10 cellular contexts compared by ENCODE assay signal in the genomic region with DNA sequence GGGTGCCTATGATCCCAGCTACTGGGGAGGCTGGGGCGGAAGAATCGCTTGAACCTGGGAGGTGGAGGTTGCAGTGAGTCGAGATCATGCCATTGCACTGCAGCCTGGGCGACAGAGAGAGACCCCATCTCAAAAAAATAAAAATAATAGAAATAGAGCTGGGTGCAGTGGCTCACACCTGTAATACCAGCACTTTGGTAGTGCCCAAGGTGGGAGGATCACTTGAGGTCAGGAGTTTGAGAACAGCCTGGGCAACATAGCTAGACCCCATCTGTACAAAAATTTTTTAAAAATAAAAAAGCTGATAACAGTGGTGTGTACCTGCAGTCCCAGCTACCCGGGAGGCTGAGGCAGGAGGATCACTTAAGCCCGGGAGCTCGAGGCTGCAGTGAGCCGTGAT. TPM values are rescaled to one million over a fixed set of nuclear protein-coding genes. Genes with fewer than 3 reads are reported as not detected.
DNase-seq lines count a peak whose midpoint lies in the region; ATAC-seq and TF ChIP-seq lines count a peak whose summit lies in the region.
"Not testable (repeated sequence)": the region's sequence is repeated elsewhere in the genome, so short reads cannot be mapped to it uniquely, and the experiment has no call there.
"Had no signal": no experiment of that assay in that cellular context is flagged by ENCODE, and none has a peak within 500 bp of the region (broad histone marks: within the 10 kb centered on the region; RNA-seq: fewer than 3 reads in every experiment).

No MANE protein-coding gene starts in this region.

- DNase-seq in Calu3; WTC11 (ENCODE audit: low spot score); activated naive CD4-positive, alpha-beta T cell treated with anti-CD3 and anti-CD28 coated beads, Interleukin-2, amount 10 ng/mL, durations not matched to agents 7 days and 5 days; left ventricle myocardium inferior; lower lobe of right lung; stimulated activated effector memory CD8-positive, alpha-beta T cell treated with anti-CD3 and anti-CD28 coated beads, Interleukin-12 subunit alpha, Interleukin-12 subunit beta, amount 100 ng/mL, for 72 hours (ENCODE audit: low spot score in 2 of 2); upper lobe of right lung: not testable (repeated sequence)

- CTCF ChIA-PET in Calu3 (lab: Charles Lee) (interaction anchor here (1.9 to 2.0 kb wide), 2 partner anchors 12 to 34 kb away, joined by 7 to 22 read pairs; no protein-coding TSS in a partner anchor), WTC11 (lab: Charles Lee) (interaction anchor here (0.8 to 1.0 kb wide), 2 partner anchors 35 to 37 kb away, joined by 3 read pairs; no protein-coding TSS in a partner anchor)
- CTCF ChIA-PET in activated naive CD4-positive, alpha-beta T cell treated with anti-CD3 and anti-CD28 coated beads, Interleukin-2, amount 10 ng/mL, durations not matched to agents 7 days and 5 days (lab: Charles Lee), result interaction anchor here (3.6 kb wide), 1 partner anchor 35 kb away, joined by 18 read pairs; no protein-coding TSS in a partner anchor

- H3K4me3 Mint-ChIP-seq in Calu3 (ENCODE audit: low read depth, unreplicated experiment); WTC11; activated naive CD4-positive, alpha-beta T cell treated with anti-CD3 and anti-CD28 coated beads, Interleukin-2, amount 10 ng/mL, durations not matched to agents 7 days and 5 days; stimulated activated effector memory CD8-positive, alpha-beta T cell treated with anti-CD3 and anti-CD28 coated beads, Interleukin-12 subunit alpha, Interleukin-12 subunit beta, amount 100 ng/mL, for 72 hours: not testable (repeated sequence)

- H3K9me3 ChIP-seq in left ventricle myocardium inferior (replicated peaks); lower lobe of right lung; upper lobe of right lung: not testable (repeated sequence)

- TF ChIP-seq CTCF in Calu3 (IDR thresholded peaks at IDR 0.05; ENCODE audit: unreplicated experiment); WTC11 (IDR thresholded peaks at IDR 0.05); left ventricle myocardium inferior (IDR thresholded peaks at IDR 0.05; ENCODE audit: borderline replicate concordance); lower lobe of right lung (IDR thresholded peaks at IDR 0.05); upper lobe of right lung (IDR thresholded peaks at IDR 0.05): not testable (repeated sequence)

- not testable (repeated sequence) for BruUV-seq in Calu3 (replicated peaks; lab: Mats Ljungman, UMichigan)

- H3K27ac Mint-ChIP-seq in Calu3 (ENCODE audit: unreplicated experiment), result peak overlapping the region; percentile 90
- not testable (repeated sequence) for H3K27ac Mint-ChIP-seq in WTC11
- H3K27ac Mint-ChIP-seq in activated naive CD4-positive, alpha-beta T cell treated with anti-CD3 and anti-CD28 coated beads, Interleukin-2, amount 10 ng/mL, durations not matched to agents 7 days and 5 days, result peak overlapping the region; percentile 15
- H3K27ac Mint-ChIP-seq in stimulated activated effector memory CD8-positive, alpha-beta T cell treated with anti-CD3 and anti-CD28 coated beads, Interleukin-12 subunit alpha, Interleukin-12 subunit beta, amount 100 ng/mL, for 72 hours, result peak overlapping the region; percentile 88

- H3K36me3 Mint-ChIP-seq in Calu3 (ENCODE audit: insufficient read depth, unreplicated experiment), result peaks cover 60% of the 10 kb centered on the region
- peaks cover 61% of the 10 kb centered on the region for H3K36me3 Mint-ChIP-seq in WTC11
- peaks cover 57% of the 10 kb centered on the region for H3K36me3 Mint-ChIP-seq in activated naive CD4-positive, alpha-beta T cell treated with anti-CD3 and anti-CD28 coated beads, Interleukin-2, amount 10 ng/mL, durations not matched to agents 7 days and 5 days
- H3K36me3 Mint-ChIP-seq in stimulated activated effector memory CD8-positive, alpha-beta T cell treated with anti-CD3 and anti-CD28 coated beads, Interleukin-12 subunit alpha, Interleukin-12 subunit beta, amount 100 ng/mL, for 72 hours, result peaks cover 95% of the 10 kb centered on the region

- not testable (repeated sequence) for H3K4me3 ChIP-seq in left ventricle myocardium inferior, lower lobe of right lung, upper lobe of right lung

- POLR2A ChIA-PET in WTC11 (lab: Charles Lee), result interaction anchor here (0.8 kb wide), 1 partner anchor 81 kb away, joined by 3 read pairs; the partner anchor contains the start of gene ZNF30

- ATAC-seq in WTC11; lower lobe of right lung; stimulated activated effector memory CD8-positive, alpha-beta T cell treated with anti-CD3 and anti-CD28 coated beads, Interleukin-12 subunit alpha, Interleukin-12 subunit beta, amount 100 ng/mL, for 72 hours; upper lobe of right lung: not testable (repeated sequence)

- H3K27ac ChIP-seq in left ventricle myocardium inferior (replicated peaks) (peak overlapping the region; percentile 76), lower lobe of right lung (peak overlapping the region; percentile 79), upper lobe of right lung (peak overlapping the region; percentile 85)

- intact Hi-C loops in Calu3 (cut with micrococcal nuclease; ENCODE audit: unreplicated experiment), result loop anchor here (10.0 kb wide), 1 partner anchor 83 kb away; the partner anchor contains the start of gene ZNF30
- intact Hi-C loops in left ventricle myocardium inferior (cut with micrococcal nuclease); lower lobe of right lung (cut with DNase I); upper lobe of right lung (cut with DNase I): not testable (repeated sequence)

- H3K36me3 ChIP-seq in left ventricle myocardium inferior (peaks cover 39% of the 10 kb centered on the region), lower lobe of right lung (peaks cover 42% of the 10 kb centered on the region), upper lobe of right lung (peaks cover 44% of the 10 kb centered on the region)

- not testable (repeated sequence) for H3K27me3 Mint-ChIP-seq in Calu3 (ENCODE audit: unreplicated experiment); WTC11 (ENCODE audit: low read depth); activated naive CD4-positive, alpha-beta T cell treated with anti-CD3 and anti-CD28 coated beads, Interleukin-2, amount 10 ng/mL, durations not matched to agents 7 days and 5 days

- H3K9me3 Mint-ChIP-seq in Calu3 (ENCODE audit: low read depth, unreplicated experiment); WTC11; activated naive CD4-positive, alpha-beta T cell treated with anti-CD3 and anti-CD28 coated beads, Interleukin-2, amount 10 ng/mL, durations not matched to agents 7 days and 5 days; stimulated activated effector memory CD8-positive, alpha-beta T cell treated with anti-CD3 and anti-CD28 coated beads, Interleukin-12 subunit alpha, Interleukin-12 subunit beta, amount 100 ng/mL, for 72 hours: not testable (repeated sequence)

- H3K4me1 ChIP-seq in left ventricle myocardium inferior (peaks cover 74% of the 10 kb centered on the region), lower lobe of right lung (peaks cover 81% of the 10 kb centered on the region), upper lobe of right lung (peaks cover 72% of the 10 kb centered on the region)

- H3K4me1 Mint-ChIP-seq in Calu3 (ENCODE audit: low read depth, unreplicated experiment) (peaks cover 50% of the 10 kb centered on the region), WTC11 (peaks cover 36% of the 10 kb centered on the region)
- H3K4me1 Mint-ChIP-seq in activated naive CD4-positive, alpha-beta T cell treated with anti-CD3 and anti-CD28 coated beads, Interleukin-2, amount 10 ng/mL, durations not matched to agents 7 days and 5 days, result peaks cover 55% of the 10 kb centered on the region
- peaks cover 74% of the 10 kb centered on the region for H3K4me1 Mint-ChIP-seq in stimulated activated effector memory CD8-positive, alpha-beta T cell treated with anti-CD3 and anti-CD28 coated beads, Interleukin-12 subunit alpha, Interleukin-12 subunit beta, amount 100 ng/mL, for 72 hours

- not testable (repeated sequence) for H3K27me3 ChIP-seq in left ventricle myocardium inferior (ENCODE audit: low read depth); lower lobe of right lung (ENCODE audit: low read depth); upper lobe of right lung

TF ChIP-seq in WTC11, 78 proteins besides CTCF, POLR2A, EP300 and RAD21:
- peak; percentile 56; the same call in 1 of the 2 replicates for TF ChIP-seq ZNF121 (CRISPR knock-in tag; IDR thresholded peaks at IDR 0.05)
TF ChIP-seq in WTC11: peak in this region for 1; not testable (repeated sequence) for 77.

RNA-seq across cellular contexts. Expression of gene GRAMD1A, which starts 7.3 kb away (rescaled TPM):
- total RNA-seq in Calu3 (2022) (114 and 126 TPM in 2 replicates), WTC11 (2021) (235 to 389 TPM (median 236 TPM) in 3 replicates), left ventricle myocardium inferior (26.2 TPM), lower lobe of right lung (90.7 TPM), upper lobe of right lung (107 TPM)

RNA-seq across cellular contexts. Expression of gene SCN1B, which starts 22.8 kb away (rescaled TPM):
- total RNA-seq in Calu3 (2022), result 1.4 and 2.1 TPM in 2 replicates
- total RNA-seq in WTC11 (2021), result 4.4 to 8.0 TPM (median 4.8 TPM) in 3 replicates
- 52.8 TPM for total RNA-seq in left ventricle myocardium inferior
- total RNA-seq in lower lobe of right lung, result 9.8 TPM
- total RNA-seq in upper lobe of right lung, result 8.7 TPM

RNA-seq across cellular contexts. Expression of gene HPN, which starts 34.1 kb away (rescaled TPM):
- total RNA-seq in Calu3 (2022), result 1.4 and 2.2 TPM in 2 replicates
- 20.8 to 35.5 TPM (median 34.6 TPM) in 3 replicates for total RNA-seq in WTC11 (2021)
- total RNA-seq in left ventricle myocardium inferior, result 3.4 TPM
- 28.1 TPM for total RNA-seq in lower lobe of right lung
- 36.4 TPM for total RNA-seq in upper lobe of right lung
- total RNA-seq: CD8-positive, alpha-beta T cell; HFFc6; HT1080 had no signal

RNA-seq across cellular contexts. Expression of gene ZNF792, which starts 43.4 kb away (rescaled TPM):
- total RNA-seq in Calu3 (2022) (9.1 and 9.3 TPM in 2 replicates), WTC11 (2021) (6.6 to 12.9 TPM (median 8.0 TPM) in 3 replicates), left ventricle myocardium inferior (3.2 TPM), lower lobe of right lung (12.1 TPM), upper lobe of right lung (11.5 TPM)
